36 cellular contexts compared by ENCODE assay signal in genomic region chr12:58143498-58143897, GRCh38.
"Had no signal": no experiment of that assay in that cellular context is flagged by ENCODE, and none has a peak within 500 bp of the region (broad histone marks: within the 10 kb centered on the region; RNA-seq: fewer than 3 reads in every experiment).

No MANE protein-coding gene starts in this region.

- H3K4me1 Mint-ChIP-seq: activated B cell treated with CpG ODN at 0.5 μM for 24 hours; activated CD4-positive, alpha-beta T cell treated with anti-CD3 and anti-CD28 coated beads for 36 hours; activated CD4-positive, alpha-beta T cell treated with anti-CD3 and anti-CD28 coated beads, Interleukin-2, amount 10 ng/mL, durations not matched to agents 24 days and 14 days; activated naive CD4-positive, alpha-beta T cell treated with anti-CD3 and anti-CD28 coated beads, Interleukin-2, amount 50 U/mL, for 24 hours; activated naive CD8-positive, alpha-beta T cell treated with anti-CD3 and anti-CD28 coated beads for 36 hours; activated naive CD8-positive, alpha-beta T cell treated with anti-CD3 and anti-CD28 coated beads, Interleukin-2, amount 50 U/mL, for 24 hours; T-helper 17 cell had no signal

- H3K27ac ChIP-seq: body of pancreas, cardiac muscle cell, coronary artery, epithelial cell of prostate, gastroesophageal sphincter, heart right ventricle, WERI-Rb-1 had no signal

- H3K4me1 ChIP-seq: adrenal gland, body of pancreas had no signal

- H3K36me3 Mint-ChIP-seq: activated CD4-positive, alpha-beta memory T cell treated with anti-CD3 and anti-CD28 coated beads for 36 hours; activated naive CD8-positive, alpha-beta T cell treated with anti-CD3 and anti-CD28 coated beads for 36 hours had no signal

- H3K9me3 Mint-ChIP-seq: T-helper 2 cell treated with Interferon-gamma antibody and Interleukin-4, amounts not matched to agents 5 μg/mL and 100 μg/mL, for 36 hours had no signal

- ATAC-seq: activated CD4-positive, alpha-beta T cell treated with anti-CD3 and anti-CD28 coated beads for 36 hours; activated CD4-positive, CD25-positive, alpha-beta regulatory T cell treated with anti-CD3 and anti-CD28 coated beads, Interleukin-2, amount 50 U/mL, for 24 hours; activated CD8-positive, alpha-beta T cell treated with anti-CD3 and anti-CD28 coated beads, Interleukin-2, amount 10 ng/mL, durations not matched to agents 7 days and 5 days; activated naive CD8-positive, alpha-beta T cell treated with anti-CD3 and anti-CD28 coated beads, Interleukin-2, amount 50 U/mL, for 24 hours; activated T-cell treated with anti-CD3 and anti-CD28 coated beads, Interleukin-2, amount 50 U/mL, for 72 hours; body of pancreas; effector memory CD8-positive, alpha-beta T cell; gastroesophageal sphincter; heart right ventricle; T-helper 17 cell had no signal

- DNase-seq: activated B cell treated with CpG ODN at 0.5 μM for 24 hours; activated CD4-positive, alpha-beta memory T cell treated with anti-CD3 and anti-CD28 coated beads for 36 hours; activated CD4-positive, alpha-beta T cell treated with anti-CD3 and anti-CD28 coated beads for 36 hours; activated CD4-positive, alpha-beta T cell treated with anti-CD3 and anti-CD28 coated beads, Interleukin-2, amount 10 ng/mL, durations not matched to agents 24 days and 14 days; activated CD8-positive, alpha-beta memory T cell treated with anti-CD3 and anti-CD28 coated beads, Interleukin-2, amount 50 U/mL, for 48 hours; activated CD8-positive, alpha-beta T cell treated with anti-CD3 and anti-CD28 coated beads, Interleukin-2, amount 10 ng/mL, durations not matched to agents 7 days and 5 days; activated gamma-delta T cell; activated naive CD4-positive, alpha-beta T cell treated with Interleukin-2 at 50 U/mL for 16 hours; activated naive CD8-positive, alpha-beta T cell treated with anti-CD3 and anti-CD28 coated beads for 36 hours; activated naive CD8-positive, alpha-beta T cell treated with anti-CD3 and anti-CD28 coated beads, Interleukin-2, amount 50 U/mL, for 24 hours; activated T-cell treated with anti-CD3 and anti-CD28 coated beads for 4 hours; activated T-cell treated with anti-CD3 and anti-CD28 coated beads, Interleukin-2, amount 50 U/mL, for 24 hours; activated T-cell treated with anti-CD3 and anti-CD28 coated beads, Interleukin-2, amount 50 U/mL, for 72 hours; amygdala; aorta; body of pancreas; central memory CD4-positive, alpha-beta T cell; cerebellar nuclear complex; effector CD4-positive, alpha-beta T cell; effector memory CD8-positive, alpha-beta T cell; esophagus squamous epithelium; foreskin melanocyte; heart right ventricle; T-helper 1 cell; T-helper 17 cell; T1000; WERI-Rb-1 had no signal

- H3K27ac Mint-ChIP-seq: activated B cell treated with CpG ODN at 0.5 μM for 24 hours; activated CD4-positive, alpha-beta memory T cell treated with anti-CD3 and anti-CD28 coated beads for 36 hours; activated CD4-positive, alpha-beta T cell treated with anti-CD3 and anti-CD28 coated beads for 36 hours; activated CD4-positive, alpha-beta T cell treated with anti-CD3 and anti-CD28 coated beads, Interleukin-2, amount 10 ng/mL, durations not matched to agents 24 days and 14 days; activated CD8-positive, alpha-beta T cell treated with anti-CD3 and anti-CD28 coated beads, Interleukin-2, amount 10 ng/mL, durations not matched to agents 7 days and 5 days; activated naive CD4-positive, alpha-beta T cell treated with anti-CD3 and anti-CD28 coated beads, Interleukin-2, amount 50 U/mL, for 24 hours; activated naive CD8-positive, alpha-beta T cell treated with anti-CD3 and anti-CD28 coated beads for 36 hours; activated naive CD8-positive, alpha-beta T cell treated with anti-CD3 and anti-CD28 coated beads, Interleukin-2, amount 50 U/mL, for 24 hours; activated T-cell treated with anti-CD3 and anti-CD28 coated beads, Interleukin-2, amount 50 U/mL, for 24 hours; activated T-cell treated with anti-CD3 and anti-CD28 coated beads, Interleukin-2, amount 50 U/mL, for 72 hours; dendritic cell treated with granulocyte-macrophage colony-stimulating factor and Interleukin-4, amounts not matched to agents 40 ng/mL and 50 ng/mL, for 4 days; effector memory CD8-positive, alpha-beta T cell; T-helper 17 cell; T-helper 2 cell treated with Interferon-gamma antibody and Interleukin-4, amounts not matched to agents 5 μg/mL and 100 μg/mL, for 36 hours had no signal

- H3K9me3 ChIP-seq: adrenal gland, body of pancreas, esophagus squamous epithelium, gastroesophageal sphincter had no signal

- H3K27me3 ChIP-seq: adrenal gland, body of pancreas, cardiac muscle cell, esophagus squamous epithelium, gastroesophageal sphincter, heart right ventricle had no signal

- H3K36me3 ChIP-seq: adrenal gland, cardiac muscle cell, esophagus squamous epithelium, gastroesophageal sphincter, heart right ventricle, WERI-Rb-1 had no signal

- H3K4me3 Mint-ChIP-seq: activated B cell treated with CpG ODN at 0.5 μM for 24 hours; activated CD4-positive, alpha-beta memory T cell treated with anti-CD3 and anti-CD28 coated beads for 36 hours; activated CD4-positive, alpha-beta T cell treated with anti-CD3 and anti-CD28 coated beads for 36 hours; activated CD4-positive, alpha-beta T cell treated with anti-CD3 and anti-CD28 coated beads, Interleukin-2, amount 10 ng/mL, durations not matched to agents 24 days and 14 days; activated CD8-positive, alpha-beta T cell treated with anti-CD3 and anti-CD28 coated beads, Interleukin-2, amount 10 ng/mL, durations not matched to agents 7 days and 5 days; activated naive CD4-positive, alpha-beta T cell treated with anti-CD3 and anti-CD28 coated beads, Interleukin-2, amount 50 U/mL, for 24 hours; activated naive CD8-positive, alpha-beta T cell treated with anti-CD3 and anti-CD28 coated beads for 36 hours; activated naive CD8-positive, alpha-beta T cell treated with anti-CD3 and anti-CD28 coated beads, Interleukin-2, amount 50 U/mL, for 24 hours; activated T-cell treated with anti-CD3 and anti-CD28 coated beads, Interleukin-2, amount 50 U/mL, for 24 hours; activated T-cell treated with anti-CD3 and anti-CD28 coated beads, Interleukin-2, amount 50 U/mL, for 72 hours; dendritic cell treated with granulocyte-macrophage colony-stimulating factor and Interleukin-4, amounts not matched to agents 40 ng/mL and 50 ng/mL, for 4 days; effector memory CD8-positive, alpha-beta T cell; T-helper 17 cell; T-helper 2 cell treated with Interferon-gamma antibody and Interleukin-4, amounts not matched to agents 5 μg/mL and 100 μg/mL, for 36 hours had no signal

- H3K27me3 Mint-ChIP-seq: activated CD4-positive, alpha-beta T cell treated with anti-CD3 and anti-CD28 coated beads, Interleukin-2, amount 10 ng/mL, durations not matched to agents 24 days and 14 days; dendritic cell treated with granulocyte-macrophage colony-stimulating factor and Interleukin-4, amounts not matched to agents 40 ng/mL and 50 ng/mL, for 4 days; T-helper 17 cell had no signal

- H3K4me3 ChIP-seq: adrenal gland, body of pancreas, cardiac muscle cell, coronary artery, esophagus squamous epithelium, gastroesophageal sphincter, heart right ventricle had no signal
